ENCODE assay signal across 9 cellular contexts in genomic region chr1:67748147-67748546, GRCh38.
DNase-seq lines count a peak whose midpoint lies in the region; ATAC-seq, FAIRE-seq and TF ChIP-seq lines count a peak whose summit lies in the region.
"Had no signal": no experiment of that assay in that cellular context is flagged by ENCODE, and none has a peak within 500 bp of the region (broad histone marks: within the 10 kb centered on the region; RNA-seq: fewer than 3 reads in every experiment).

No MANE protein-coding gene starts in this region.

- BruUV-seq in HCT116 (replicated peaks; lab: Mats Ljungman, UMichigan): no TSS peak
- no TSS peak for BruUV-seq in GM12878 (replicated peaks; lab: Mats Ljungman, UMichigan)

- H3K4me2 ChIP-seq in HCT116 (ENCODE audit: low read length): peak overlapping the region; percentile 76
- peak overlapping the region; percentile 53; the same call in 1 of the 2 replicates for H3K4me2 ChIP-seq in GM12878 (ENCODE audit: control insufficient read depth, insufficient read depth)

- POLR2A ChIA-PET in HCT116 (lab: Charles Lee) (interaction anchor here (1.4 kb wide), 1 partner anchor 59 kb away, joined by 3 read pairs; no protein-coding TSS in a partner anchor), GM12878 (lab: Charles Lee) (interaction anchor here (1.3 to 2.8 kb wide), 3 partner anchors 15 to 63 kb away, joined by 4 to 16 read pairs (median 6); partner anchors contain the start of gene GADD45A)

- H3K4me1 ChIP-seq in HCT116 (ENCODE audit: control insufficient read depth in 1 of 2, insufficient read depth in 2 of 2, low read length in 2 of 2): peaks cover 50 to 61% of the 10 kb centered on the region in 2 experiments
- peaks cover 12% of the 10 kb centered on the region for H3K4me1 ChIP-seq in GM12878 (ENCODE audit: control insufficient read depth, insufficient read depth, low read length)
- peaks cover 0 to 27% (median 12%) of the 10 kb centered on the region in 4 donors for H3K4me1 ChIP-seq in right lobe of liver
- peaks cover 36% of the 10 kb centered on the region for H3K4me1 ChIP-seq in stomach smooth muscle (ENCODE audit: control insufficient read depth, insufficient read depth, low read length)

- TF ChIP-seq POLR2A in HCT116 (IDR thresholded peaks at IDR 0.05; ENCODE audit: borderline replicate concordance, extremely low read depth, insufficient read depth, insufficient read length) (no peak), GM12878 (IDR thresholded peaks at IDR 0.05; ENCODE audit: low read depth, low read length) (no peak), right lobe of liver (IDR thresholded peaks at IDR 0.05) (no peak)

- no peak for FAIRE-seq in GM12878 (lab: Jason Lieb, UNC)

- H4K20me1 ChIP-seq in HCT116 (ENCODE audit: insufficient read depth) (no peaks in the 10 kb centered on the region), GM12878 (ENCODE audit: control insufficient read depth, insufficient read depth) (no peaks in the 10 kb centered on the region)

- intact Hi-C loops in HCT116 (cut with micrococcal nuclease): loop anchor here (2.0 kb wide), 1 partner anchor 61 kb away; no protein-coding TSS in a partner anchor
- intact Hi-C loops in GM12878 (cut with micrococcal nuclease; ENCODE audit: unreplicated experiment): no loop called here
- intact Hi-C loops in right lobe of liver (cut with DNase I): no loop called here

- SMC1A ChIA-PET in GM12878 (lab: Charles Lee; ENCODE audit: uncharacterized antibody, unreplicated experiment): interaction anchor here (0.7 to 14.1 kb wide), 6 partner anchors 11 to 47 kb away, joined by 3 to 227 read pairs (median 8); no protein-coding TSS in a partner anchor

- peaks cover 16% of the 10 kb centered on the region; the same call in 1 of the 2 replicates for H3K79me2 ChIP-seq in HCT116 (ENCODE audit: insufficient read depth, low read length)
- H3K79me2 ChIP-seq in GM12878 (ENCODE audit: control insufficient read depth, insufficient read depth, low read length): no peaks in the 10 kb centered on the region

- no peaks in the 10 kb centered on the region for H3K27me3 ChIP-seq in HCT116 (ENCODE audit: insufficient read depth, low read length)
- H3K27me3 ChIP-seq in GM12878 (replicated peaks in 1 of 2; ENCODE audit: control insufficient read depth in 2 of 2, insufficient read depth in 2 of 2, low read length in 1 of 2): no peaks in the 10 kb centered on the region
- H3K27me3 ChIP-seq in right lobe of liver: no peaks in the 10 kb centered on the region
- H3K27me3 ChIP-seq in stomach smooth muscle (ENCODE audit: control insufficient read depth in 1 of 2, insufficient read depth in 2 of 2, low read length in 2 of 2): no peaks in the 10 kb centered on the region
- H3K27me3 ChIP-seq in H7 (ENCODE audit: control insufficient read depth, insufficient read depth, low read length): no peaks in the 10 kb centered on the region; the same call in 1 of the 2 replicates
- H3K27me3 ChIP-seq: MG63 had no signal

- peak overlapping the region; percentile 84; the same call in 1 of the 2 replicates for H3K27ac ChIP-seq in HCT116 (ENCODE audit: low read depth, low read length)
- H3K27ac ChIP-seq in GM12878 (ENCODE audit: control insufficient read depth, insufficient read depth): no peak overlapping the region
- H3K27ac ChIP-seq in right lobe of liver: peak overlapping the region; percentile 24 to 78 (median 54)
- H3K27ac ChIP-seq in stomach smooth muscle (ENCODE audit: low read length): peak overlapping the region; percentile 37

- in situ Hi-C loops in GM12878 (cut with MboI): no loop called here

- H3K4me3 ChIP-seq in HCT116 (replicated peaks in 1 of 2; ENCODE audit: low read depth in 1 of 2, low read length in 2 of 2) (0 out of 4 replicates have a peak overlapping the region, but pooled peaks of 1 of the 2 experiments have one; percentile 46), GM12878 (0 out of 2 replicates have a peak overlapping the region, but pooled peaks have one; percentile 0), right lobe of liver (peak overlapping the region; percentile 12 to 44 (median 35)), stomach smooth muscle (ENCODE audit: low read length in 2 of 2) (peak overlapping the region; percentile 36 to 40), H7 (ENCODE audit: insufficient read depth, low read depth, low read length) (no peak overlapping the region)
- H3K4me3 ChIP-seq: MG63 had no signal

- TF ChIP-seq RAD21 in HCT116 (IDR thresholded peaks at IDR 0.05; ENCODE audit: low read depth) (no peak), GM12878 (IDR thresholded peaks at IDR 0.05; ENCODE audit: insufficient read depth, low read depth, low read length) (no peak)

- no peak for TF ChIP-seq EP300 in GM12878 (IDR thresholded peaks at IDR 0.05; ENCODE audit: borderline replicate concordance in 1 of 2, control insufficient read depth in 1 of 2, low read depth in 2 of 2, low read length in 2 of 2)

- RAD21 ChIA-PET in HCT116 (lab: Charles Lee; ENCODE audit: low non-redundant PET in 1 of 2, low total read pairs in 2 of 2, uncharacterized antibody in 2 of 2, unreplicated experiment in 2 of 2): no interaction called here
- RAD21 ChIA-PET in GM12878 (lab: Charles Lee; ENCODE audit: unreplicated experiment): interaction anchor here (0.8 to 1.6 kb wide), 5 partner anchors 11 to 190 kb away, joined by 3 to 7 read pairs (median 4); no protein-coding TSS in a partner anchor

- CTCF ChIA-PET in HCT116 (lab: Charles Lee): no interaction called here
- CTCF ChIA-PET in GM12878 (lab: Yijun Ruan, JAX): interaction anchor here (1.4 to 3.1 kb wide), 3 partner anchors 11 to 368 kb away, joined by 3 to 25 read pairs (median 5); no protein-coding TSS in a partner anchor

- H3K9ac ChIP-seq in HCT116 (ENCODE audit: low read length): peak overlapping the region; percentile 61; the same call in 1 of the 2 replicates
- no peak overlapping the region for H3K9ac ChIP-seq in GM12878 (ENCODE audit: control insufficient read depth, insufficient read depth, low read length)
- H3K9ac ChIP-seq in stomach smooth muscle (ENCODE audit: low read length in 2 of 2): no peak overlapping the region

- no peak for TF ChIP-seq CTCF in HCT116 (IDR thresholded peaks at IDR 0.05 in 2 of 3, conservative IDR thresholded peaks at IDR 0.05 in 1 of 3; ENCODE audit: borderline replicate concordance in 1 of 3, insufficient read depth in 1 of 3, low read depth in 2 of 3, low read length in 2 of 3)
- TF ChIP-seq CTCF in GM12878 (IDR thresholded peaks at IDR 0.05 in 2 of 3, conservative IDR thresholded peaks at IDR 0.05 in 1 of 3; ENCODE audit: control insufficient read depth in 2 of 3, extremely low read depth in 1 of 3, insufficient read depth in 1 of 3, low read depth in 3 of 3, low read length in 3 of 3): no peak
- TF ChIP-seq CTCF in right lobe of liver (IDR thresholded peaks at IDR 0.05): no peak

- ATAC-seq in HCT116: no peak
- no peak for ATAC-seq in GM12878
- peak; percentile 11 to 58 (median 44) for ATAC-seq in right lobe of liver
- no peak for ATAC-seq in HG03439 (IDR thresholded peaks at IDR 0.05; ENCODE audit: unreplicated experiment)

- 68% methylated on average over 2 of the region's 2 CpGs for WGBS in GM12878 (ENCODE audit: insufficient coverage, insufficient replicate concordance, low lambda C conversion rate, missing lambda C conversion rate)
- WGBS in right lobe of liver (ENCODE audit: insufficient coverage, low coverage, low lambda C conversion rate, missing lambda C conversion rate): 18% methylated on average over 2 of the region's 2 CpGs

- DNase-seq in HCT116 (ENCODE audit: low read depth, low spot score) (no peak), GM12878 (ENCODE audit: low read depth, low spot score) (no peak), right lobe of liver (no peak), H7 (no peak), NCI-H345 (lab: John Stamatoyannopoulos, UW) (no peak)
- no peak for DNase-seq in activated naive CD4-positive, alpha-beta T cell (lab: John Stamatoyannopoulos, UW)
- DNase-seq: MG63 had no signal

- no peaks in the 10 kb centered on the region for H3K9me3 ChIP-seq in HCT116 (ENCODE audit: control insufficient read depth in 1 of 2, insufficient read depth in 1 of 2, low read depth in 1 of 2, low read length in 2 of 2)
- H3K9me3 ChIP-seq in GM12878 (replicated peaks; ENCODE audit: control insufficient read depth, insufficient read depth, low read length): no peaks in the 10 kb centered on the region
- H3K9me3 ChIP-seq in right lobe of liver: no peaks in the 10 kb centered on the region
- no peaks in the 10 kb centered on the region for H3K9me3 ChIP-seq in stomach smooth muscle (ENCODE audit: control insufficient read depth in 2 of 2, low read length in 2 of 2)
- H3K9me3 ChIP-seq: MG63 had no signal

- no peaks in the 10 kb centered on the region for H3K9me2 ChIP-seq in HCT116 (ENCODE audit: insufficient read depth)

- no peak overlapping the region for H2AFZ ChIP-seq in HCT116 (ENCODE audit: low read depth, low read length, poor library complexity, severe bottlenecking)
- no peak overlapping the region for H2AFZ ChIP-seq in GM12878 (ENCODE audit: control insufficient read depth, low read depth, low read length)

- no peaks in the 10 kb centered on the region for H3K36me3 ChIP-seq in HCT116 (ENCODE audit: control insufficient read depth in 1 of 2, insufficient read depth in 2 of 2, low read length in 2 of 2)
- H3K36me3 ChIP-seq in GM12878 (ENCODE audit: control insufficient read depth in 2 of 2, insufficient read depth in 2 of 2, low read length in 1 of 2): no peaks in the 10 kb centered on the region
- no peaks in the 10 kb centered on the region for H3K36me3 ChIP-seq in right lobe of liver
- H3K36me3 ChIP-seq in stomach smooth muscle (ENCODE audit: control insufficient read depth in 2 of 2, insufficient read depth in 2 of 2, low read length in 2 of 2): no peaks in the 10 kb centered on the region
- no peaks in the 10 kb centered on the region for H3K36me3 ChIP-seq in H7 (replicated peaks; ENCODE audit: control insufficient read depth, insufficient read depth, low read length)

TF ChIP-seq in HCT116, 20 proteins besides CTCF, POLR2A, EP300 and RAD21 (continues in another document):
- TF ChIP-seq POLR2AphosphoS5 (IDR thresholded peaks at IDR 0.05; ENCODE audit: low read depth, low read length) (no peak), EGR1 (IDR thresholded peaks at IDR 0.05; ENCODE audit: low read depth) (no peak), YY1 (IDR thresholded peaks at IDR 0.05; ENCODE audit: extremely low read depth, insufficient replicate concordance, low read depth, low read length) (no peak)

TF ChIP-seq in GM12878, 131 proteins besides CTCF, POLR2A, EP300 and RAD21:
- TF ChIP-seq CREM (IDR thresholded peaks at IDR 0.05; ENCODE audit: low read depth) (no peak), DPF2 (IDR thresholded peaks at IDR 0.05) (peak; percentile 23; the same call in 1 of the 2 replicates)

Comparison
In these comparisons a context has a peak if more than half of its experiments do, and no peak if none do; other contexts are left out.
1. ATAC-seq: peak in right lobe of liver (4 of 4); none in HCT116 (single experiment), GM12878 (single experiment) and HG03439 (single experiment).